ENCODE assay signal across 10 cellular contexts in genomic region chr1:234515821-234516241, GRCh38. TPM values are rescaled to one million over a fixed set of nuclear protein-coding genes. Genes with fewer than 3 reads are reported as not detected.
A peak's percentile ranks its signal among the peaks of the same experiment; 100 is the strongest.
DNase-seq lines count a peak whose midpoint lies in the region; ATAC-seq, FAIRE-seq and TF ChIP-seq lines count a peak whose summit lies in the region.
"Had no signal": no experiment of that assay in that cellular context is flagged by ENCODE, and none has a peak within 500 bp of the region (broad histone marks: within the 10 kb centered on the region; RNA-seq: fewer than 3 reads in every experiment).

No MANE protein-coding gene starts in this region.

- H3K4me1 ChIP-seq in heart right ventricle (peaks cover 5 to 66% (median 34%) of the 10 kb centered on the region in 9 donors), right cardiac atrium (ENCODE audit: control insufficient read depth, insufficient read depth, low read length) (peaks cover 2% of the 10 kb centered on the region), iPS-18a (ENCODE audit: control insufficient read depth, low read depth, low read length) (peaks cover 23% of the 10 kb centered on the region)

- no peak for FAIRE-seq in urothelium cell line (lab: Jason Lieb, UNC)

- TF ChIP-seq CTCF in heart right ventricle (IDR thresholded peaks at IDR 0.05): no peak

- DNase-seq in heart right ventricle (no peak), right cardiac atrium (no peak), urothelium cell line (ENCODE audit: low spot score) (peak; percentile 22), glomerular visceral epithelial cell (ENCODE audit: extremely low spot score) (no peak), HK-2 (ENCODE audit: unreplicated experiment) (no peak)
- DNase-seq in stimulated activated CD4-positive, alpha-beta T cell treated with anti-CD3 and anti-CD28 coated beads, Interleukin-2, amount 100 ng/mL, for 48 hours: no peak
- DNase-seq: activated CD4-positive, alpha-beta memory T cell treated with anti-CD3 and anti-CD28 coated beads for 36 hours; NCI-H446 treated with DMSO at 0.1 percent for 48 hours had no signal

- H3K27me3 ChIP-seq in heart right ventricle: no peaks in the 10 kb centered on the region
- H3K27me3 ChIP-seq in right cardiac atrium (ENCODE audit: control insufficient read depth, insufficient read depth): no peaks in the 10 kb centered on the region
- no peaks in the 10 kb centered on the region for H3K27me3 ChIP-seq in iPS-18a (ENCODE audit: control insufficient read depth, insufficient read depth, low read length)

- H3K9me3 ChIP-seq in heart right ventricle (no peaks in the 10 kb centered on the region), right cardiac atrium (ENCODE audit: control insufficient read depth, low read length) (no peaks in the 10 kb centered on the region), iPS-18a (ENCODE audit: control insufficient read depth, low read depth, low read length) (no peaks in the 10 kb centered on the region)

- intact Hi-C loops in heart right ventricle (cut with DNase I): no loop called here
- intact Hi-C loops in right cardiac atrium (cut with DNase I): no loop called here

- H3K9ac ChIP-seq in iPS-18a (ENCODE audit: low read length): peak overlapping the region; percentile 34

- ATAC-seq in heart right ventricle (peak in 1 of 8 donors; percentile 19), right cardiac atrium (no peak)

- peak overlapping the region in 9 of 10 donors; percentile 2 to 70 (median 31) for H3K27ac ChIP-seq in heart right ventricle
- no peak overlapping the region for H3K27ac ChIP-seq in right cardiac atrium (ENCODE audit: low read length)
- peak overlapping the region; percentile 35 for H3K27ac ChIP-seq in angular gyrus (ENCODE audit: low read depth, low read length)
- H3K27ac ChIP-seq in iPS-18a (ENCODE audit: low read length): peak overlapping the region; percentile 13

- H3K4me3 ChIP-seq in heart right ventricle: no peak overlapping the region
- no peak overlapping the region for H3K4me3 ChIP-seq in right cardiac atrium (ENCODE audit: low read length)
- no peak overlapping the region for H3K4me3 ChIP-seq in iPS-18a (ENCODE audit: low read length)

- 41 to 51% methylated on average over 3 of the region's 3 CpGs for WGBS in heart right ventricle, 2 donors
- 45% methylated on average over 3 of the region's 3 CpGs for WGBS in right cardiac atrium

- H3K36me3 ChIP-seq in heart right ventricle (no peaks in the 10 kb centered on the region), iPS-18a (ENCODE audit: control insufficient read depth, low read depth, low read length) (no peaks in the 10 kb centered on the region)

RNA-seq across cellular contexts. Expression of gene TARBP1, which starts 36.9 kb away (rescaled TPM):
- total RNA-seq in heart right ventricle (10 to 100 TPM in 3 of 10 donors, 1 to 10 TPM in 7; 6.9 to 11.7 (median 9.0) TPM), right cardiac atrium (10 to 100 TPM; 10.7 to 12.0 (median 11.4) TPM)
- polyA plus RNA-seq in heart right ventricle (10 to 100 TPM in 1 of 2 donors, 1 to 10 TPM in 1; 4.6 to 49.9 TPM), right cardiac atrium (10.8 TPM)
